15 cellular contexts compared by ENCODE assay signal in the genomic region with DNA sequence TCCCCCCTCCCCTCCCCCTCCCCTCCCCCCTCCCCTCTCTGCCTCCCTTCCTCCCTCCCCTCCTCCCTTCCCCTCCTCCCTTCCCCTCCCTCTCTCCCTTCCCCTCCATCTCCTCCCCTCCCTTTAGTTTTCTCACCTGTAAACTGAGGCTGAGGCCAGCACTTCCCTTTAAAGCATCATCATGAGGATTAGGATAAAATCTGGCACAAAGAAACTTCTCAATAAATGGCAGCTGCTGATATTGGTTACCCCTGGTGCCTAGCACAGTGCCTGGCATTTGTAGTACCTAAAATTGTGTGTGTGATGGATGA. TPM values are rescaled to one million over a fixed set of nuclear protein-coding genes. Genes with fewer than 3 reads are reported as not detected.
DNase-seq lines count a peak whose midpoint lies in the region; ATAC-seq, FAIRE-seq and TF ChIP-seq lines count a peak whose summit lies in the region.
"Had no signal": no experiment of that assay in that cellular context is flagged by ENCODE, and none has a peak within 500 bp of the region (broad histone marks: within the 10 kb centered on the region; RNA-seq: fewer than 3 reads in every experiment).

No MANE protein-coding gene starts in this region.

- H3K9me3 Mint-ChIP-seq in GM23338, result no peaks in the 10 kb centered on the region
- H3K9me3 Mint-ChIP-seq: CD4-positive, alpha-beta memory T cell; IgD-negative memory B cell had no signal

- H3K79me1 ChIP-seq in IMR-90 (ENCODE audit: low read depth in 1 of 2, low read length in 2 of 2), result peaks cover 28 to 81% of the 10 kb centered on the region in 2 experiments

- H2BK120ac ChIP-seq in IMR-90 (ENCODE audit: low read depth, low read length), result no peak overlapping the region

- H4K91ac ChIP-seq in IMR-90 (ENCODE audit: insufficient read depth, low read depth, low read length), result no peak overlapping the region

- no peak overlapping the region for H3K56ac ChIP-seq in IMR-90 (ENCODE audit: extremely low read depth, insufficient read depth, low read length)

- H3K27ac ChIP-seq in GM23338 (ENCODE audit: low read depth) (peak overlapping the region; percentile 71), IMR-90 (ENCODE audit: insufficient read depth, low read length) (peak overlapping the region; percentile 2; the same call in 1 of the 2 replicates), lower lobe of right lung (peak overlapping the region; percentile 36)
- H3K27ac ChIP-seq: C4-2B, KMS-11 had no signal

- H3K4me1 ChIP-seq in GM23338 (ENCODE audit: insufficient read depth) (peaks cover 62% of the 10 kb centered on the region), IMR-90 (ENCODE audit: control insufficient read depth, insufficient read depth, low read length) (peaks cover 27% of the 10 kb centered on the region), lower lobe of right lung (peaks cover 24% of the 10 kb centered on the region)
- H3K4me1 ChIP-seq: BE2C had no signal

- no peak overlapping the region for H3K9ac ChIP-seq in IMR-90 (ENCODE audit: low read depth, low read length)
- H3K9ac ChIP-seq: KMS-11 had no signal

- H4K20me1 ChIP-seq in GM23338 (replicated peaks; ENCODE audit: insufficient read depth) (no peaks in the 10 kb centered on the region; the same call in 1 of the 2 replicates), IMR-90 (ENCODE audit: insufficient read depth, low read length) (peaks cover 91% of the 10 kb centered on the region)

- no peak for DNase-seq in GM23338 (ENCODE audit: low spot score)
- DNase-seq in IMR-90, result no peak
- no peak for DNase-seq in lower lobe of right lung
- no peak for DNase-seq in GM19239 (ENCODE audit: insufficient read length, low spot score)
- DNase-seq in stimulated activated CD4-positive, alpha-beta T cell treated with anti-CD3 and anti-CD28 coated beads, Interleukin-4, amount 100 ng/mL, for 4 hours, result no peak
- DNase-seq: BE2C; CD4-positive, alpha-beta memory T cell; DMS53; GF-D8; H7 had no signal

- no TSS peak for BruUV-seq in IMR-90 (replicated peaks; lab: Mats Ljungman, UMichigan)

- TF ChIP-seq CTCF in GM23338 (conservative IDR thresholded peaks at IDR 0.05; ENCODE audit: low read depth in 2 of 2) (no peak), IMR-90 (conservative IDR thresholded peaks at IDR 0.05; ENCODE audit: low read depth, low read length) (no peak), lower lobe of right lung (IDR thresholded peaks at IDR 0.05) (no peak)

- H2AFZ ChIP-seq in GM23338, result no peak overlapping the region
- no peak overlapping the region for H2AFZ ChIP-seq in IMR-90 (replicated peaks; ENCODE audit: low read length, poor library complexity)

- peaks cover 15% of the 10 kb centered on the region for H3K36me3 Mint-ChIP-seq in GM23338 (ENCODE audit: low read depth)
- H3K36me3 Mint-ChIP-seq: CD4-positive, alpha-beta memory T cell; IgD-negative memory B cell had no signal

- no peak overlapping the region for H3K4ac ChIP-seq in IMR-90 (ENCODE audit: low read depth, low read length)

- CTCF ChIA-PET in IMR-90 (lab: Yijun Ruan, JAX), result no interaction called here

- H4K8ac ChIP-seq in IMR-90 (ENCODE audit: low read depth in 2 of 2, low read length in 2 of 2), result peak overlapping the region in 1 of 2 experiments; percentile 58; a peak in 2 of 4 replicates

- in situ Hi-C loops in IMR-90 (cut with MboI; ENCODE audit: low sequenced_read_pairs), result no loop called here

- H3F3A ChIP-seq in GM23338 (replicated peaks; ENCODE audit: low read depth), result peaks cover 11% of the 10 kb centered on the region; the same call in 1 of the 2 replicates

- no peak overlapping the region for H2AK9ac ChIP-seq in IMR-90 (replicated peaks; ENCODE audit: low read depth, low read length, poor library complexity)

- peaks cover 68% of the 10 kb centered on the region for H3K4me1 Mint-ChIP-seq in GM23338

- H3K9me1 ChIP-seq in IMR-90 (ENCODE audit: insufficient read depth, low read length), result peaks cover 34% of the 10 kb centered on the region

- H3K23ac ChIP-seq in IMR-90 (ENCODE audit: low read depth, low read length), result 0 out of 2 replicates have a peak overlapping the region, but pooled peaks have one; percentile 51

- H3K79me2 ChIP-seq in GM23338 (replicated peaks; ENCODE audit: insufficient read depth), result peaks cover 92% of the 10 kb centered on the region

- no peaks in the 10 kb centered on the region for H3K9me2 ChIP-seq in GM23338 (ENCODE audit: insufficient read depth)

- TF ChIP-seq POLR2A in IMR-90 (IDR thresholded peaks at IDR 0.05; ENCODE audit: low read depth, low read length), result no peak

- peaks cover 9% of the 10 kb centered on the region for H3K27me3 Mint-ChIP-seq in GM23338 (ENCODE audit: insufficient read depth, low read depth, poor library complexity)
- H3K27me3 Mint-ChIP-seq: CD4-positive, alpha-beta memory T cell had no signal

- no peak overlapping the region for H3K4me3 ChIP-seq in GM23338
- H3K4me3 ChIP-seq in IMR-90 (ENCODE audit: insufficient read depth, low read depth, low read length), result no peak overlapping the region
- H3K4me3 ChIP-seq in lower lobe of right lung, result no peak overlapping the region
- H3K4me3 ChIP-seq: A549 had no signal

- ATAC-seq in GM23338, result no peak
- no peak for ATAC-seq in IMR-90 (ENCODE audit: low read depth)
- ATAC-seq in lower lobe of right lung, result no peak
- ATAC-seq in HG02981 (IDR thresholded peaks at IDR 0.05; ENCODE audit: unreplicated experiment), result no peak
- ATAC-seq: A549 had no signal

- H3K36me3 ChIP-seq in GM23338 (ENCODE audit: insufficient read depth), result 0 out of 2 replicates have a peak, but pooled peaks cover 4% of the 10 kb centered on the region
- H3K36me3 ChIP-seq in IMR-90 (ENCODE audit: control insufficient read depth, insufficient read depth, low read length), result peaks cover 31% of the 10 kb centered on the region
- H3K36me3 ChIP-seq in lower lobe of right lung, result no peaks in the 10 kb centered on the region
- H3K36me3 ChIP-seq: BE2C had no signal

- no peak for FAIRE-seq in GM19239 (lab: Jason Lieb, UNC)
- FAIRE-seq: A549 had no signal

- no peaks in the 10 kb centered on the region for H3K9me3 ChIP-seq in IMR-90 (ENCODE audit: control insufficient read depth, insufficient read depth, low read length)
- no peaks in the 10 kb centered on the region for H3K9me3 ChIP-seq in lower lobe of right lung
- H3K9me3 ChIP-seq: A549, BE2C had no signal

- H3K27me3 ChIP-seq in GM23338 (ENCODE audit: insufficient read depth) (no peaks in the 10 kb centered on the region), IMR-90 (ENCODE audit: control insufficient read depth, insufficient read depth, low read length) (no peaks in the 10 kb centered on the region), lower lobe of right lung (ENCODE audit: low read depth) (no peaks in the 10 kb centered on the region)
- H3K27me3 ChIP-seq: BE2C had no signal

- H2BK20ac ChIP-seq in IMR-90 (ENCODE audit: low read depth, low read length), result no peak overlapping the region

- peak overlapping the region; percentile 37 for H2BK5ac ChIP-seq in IMR-90 (ENCODE audit: low read depth, low read length, poor library complexity, severe bottlenecking)

- peak overlapping the region; percentile 51; the same call in 1 of the 2 replicates for H2AK5ac ChIP-seq in IMR-90 (ENCODE audit: low read depth, low read length)

- dilution Hi-C loops in IMR-90 (cut with HindIII; ENCODE audit: low sequenced_read_pairs, unreplicated experiment), result no loop called here

- 0 out of 2 replicates have a peak overlapping the region, but pooled peaks have one; percentile 28 for H3K14ac ChIP-seq in IMR-90 (replicated peaks; ENCODE audit: low read depth, low read length)

- H3K4me3 Mint-ChIP-seq in GM23338, result no peak overlapping the region
- H3K4me3 Mint-ChIP-seq: CD4-positive, alpha-beta memory T cell had no signal

- intact Hi-C loops in IMR-90 (cut with micrococcal nuclease), result no loop called here
- intact Hi-C loops in lower lobe of right lung (cut with DNase I), result no loop called here

- no peak overlapping the region for H2BK15ac ChIP-seq in IMR-90 (ENCODE audit: low read depth, low read length)

- peak overlapping the region; percentile 30; the same call in 1 of the 2 replicates for H4K5ac ChIP-seq in IMR-90 (ENCODE audit: low read depth, low read length)

- H3K27ac Mint-ChIP-seq in GM23338, result no peak overlapping the region
- H3K27ac Mint-ChIP-seq: CD4-positive, alpha-beta memory T cell; IgD-negative memory B cell had no signal

- no peak for TF ChIP-seq RAD21 in IMR-90 (IDR thresholded peaks at IDR 0.05; ENCODE audit: low read length)

- no peak overlapping the region for H3K18ac ChIP-seq in IMR-90 (ENCODE audit: low read depth, low read length)

- H3K4me2 ChIP-seq in GM23338 (0 out of 2 replicates have a peak overlapping the region, but pooled peaks have one; percentile 22), IMR-90 (ENCODE audit: low read depth, low read length) (no peak overlapping the region)
- H3K4me2 ChIP-seq: A549, KMS-11 had no signal

- POLR2A ChIA-PET in IMR-90 (lab: Charles Lee; ENCODE audit: unreplicated experiment), result no interaction called here

TF ChIP-seq in GM23338, 12 proteins besides CTCF, POLR2A, EP300 and RAD21 (continues in another document):
- TF ChIP-seq EZH2phosphoT487 (IDR thresholded peaks at IDR 0.05; ENCODE audit: unreplicated experiment) (no peak), ZNF331 (CRISPR knock-in tag; IDR thresholded peaks at IDR 0.05; ENCODE audit: low read depth) (no peak), ZNF114 (CRISPR knock-in tag; IDR thresholded peaks at IDR 0.05) (no peak)

TF ChIP-seq in IMR-90, 13 proteins besides CTCF, POLR2A, EP300 and RAD21 (continues in another document):
- no peak for TF ChIP-seq NFE2L2 (IDR thresholded peaks at IDR 0.05; ENCODE audit: low read depth, low read length)
- no peak for TF ChIP-seq MAFK (IDR thresholded peaks at IDR 0.05; ENCODE audit: low read depth, low read length)
- TF ChIP-seq ELK1 (IDR thresholded peaks at IDR 0.05; ENCODE audit: borderline replicate concordance, low read depth, low read length), result no peak
- no peak for TF ChIP-seq BHLHE40 (IDR thresholded peaks at IDR 0.05; ENCODE audit: low read depth, low read length)

RNA-seq across cellular contexts. Expression of gene RAI14, which starts 41.9 kb away (rescaled TPM):
- 90.3 and 95.8 TPM in 2 replicates for total RNA-seq in GM23338 (2014; rRNA removed; shearing (Covaris generic))
- polyA plus RNA-seq in GM23338 (2016; fragmentation: Nextera tagmentation; extraction: Ambion mirVana) (46.7 and 58.8 TPM in 2 replicates), IMR-90 (2012; rRNA removed) (191 and 221 TPM in 2 replicates)
- total RNA-seq in IMR-90 (2012; rRNA removed) (267 and 361 TPM in 2 replicates), lower lobe of right lung (66.8 TPM)
- 68.3 and 80.0 TPM in 2 replicates for polyA plus RNA-seq in IMR-90 (2012; cell fraction: cytosol; rRNA removed)
- polyA plus RNA-seq in IMR-90 (2012; cell fraction: nucleus; rRNA removed; ENCODE audit: low replicate concordance), result 60.2 and 146 TPM in 2 replicates

Comparison
In these comparisons a context has a peak if more than half of its experiments do, and no peak if none do; other contexts are left out.
1. H3K27ac ChIP-seq: peak in every context shown above with its lines; median percentile 71 in GM23338; 36 in lower lobe of right lung; 2 in IMR-90.